In the genomic region with DNA sequence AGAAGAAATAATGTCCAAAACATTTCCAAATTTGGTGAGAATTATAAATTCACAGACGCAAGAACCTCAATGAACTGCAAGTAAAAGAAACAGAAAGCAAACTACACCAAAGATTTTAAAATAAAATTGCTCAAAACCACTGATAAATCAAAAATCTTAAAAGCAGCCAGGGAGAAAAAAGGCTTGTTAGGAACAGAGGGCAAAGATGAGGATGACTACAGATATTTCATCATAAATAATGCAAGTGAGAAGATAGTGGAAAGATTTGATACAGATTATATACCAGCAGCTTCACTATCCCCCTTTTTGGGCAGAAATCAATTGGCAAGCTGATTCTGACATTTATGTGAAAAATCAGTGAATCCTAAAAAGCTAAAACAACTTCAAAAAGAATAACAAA, we compare ENCODE assay signal across 17 cellular contexts. TPM values are rescaled to one million over a fixed set of nuclear protein-coding genes. Genes with fewer than 3 reads are reported as not detected.
DNase-seq lines count a peak whose midpoint lies in the region; ATAC-seq and TF ChIP-seq lines count a peak whose summit lies in the region.
"Had no signal": no experiment of that assay in that cellular context is flagged by ENCODE, and none has a peak within 500 bp of the region (broad histone marks: within the 10 kb centered on the region; RNA-seq: fewer than 3 reads in every experiment).

No MANE protein-coding gene starts in this region.

- H3K27ac ChIP-seq in HEK293 (ENCODE audit: extremely low read depth, low read depth, low read length) (no peak overlapping the region), right lobe of liver (no peak overlapping the region)
- H3K27ac ChIP-seq: 22Rv1; A549; BLaER1 treated with 17β-estradiol and CSF1 and Interleukin-3, amounts not matched to agents 10 nM and 100 nM; C4-2B had no signal

- H3K36me3 ChIP-seq in HEK293 (ENCODE audit: control insufficient read depth in 2 of 2, insufficient read depth in 1 of 2, low read length in 2 of 2) (no peaks in the 10 kb centered on the region), right lobe of liver (no peaks in the 10 kb centered on the region)
- H3K36me3 ChIP-seq: BLaER1 treated with 17β-estradiol and CSF1 and Interleukin-3, amounts not matched to agents 10 nM and 100 nM had no signal

- H3K4me3 ChIP-seq in HEK293 (ENCODE audit: low read depth, low read length) (no peak overlapping the region), right lobe of liver (no peak overlapping the region)
- H3K4me3 ChIP-seq: A549; BLaER1 treated with 17β-estradiol and CSF1 and Interleukin-3, amounts not matched to agents 10 nM and 100 nM had no signal

- no peak for ATAC-seq in right lobe of liver
- ATAC-seq: A549; CD8-positive, alpha-beta T cell had no signal

- intact Hi-C loops in right lobe of liver (cut with DNase I), result no loop called here

- TF ChIP-seq CTCF in HEK293 (tag by site-specific recombination; IDR thresholded peaks at IDR 0.05) (no peak), right lobe of liver (IDR thresholded peaks at IDR 0.05) (no peak)

- H3K9me3 ChIP-seq in HEK293 (ENCODE audit: control insufficient read depth, insufficient read depth, low read depth, low read length) (no peaks in the 10 kb centered on the region), right lobe of liver (peaks cover 0 to 5% (median 0%) of the 10 kb centered on the region in 4 donors)
- H3K9me3 ChIP-seq: A549, Caco-2 had no signal

- H3K4me1 ChIP-seq in HEK293 (ENCODE audit: control insufficient read depth, insufficient read depth, low read length) (no peaks in the 10 kb centered on the region), right lobe of liver (peaks cover 0 to 4% (median 0%) of the 10 kb centered on the region in 4 donors)
- H3K4me1 ChIP-seq: A549; BLaER1 treated with 17β-estradiol and CSF1 and Interleukin-3, amounts not matched to agents 10 nM and 100 nM; Caco-2 had no signal

- CTCF ChIA-PET in HEK293 (lab: Yijun Ruan, JAX), result no interaction called here

- peak; percentile 15 for DNase-seq in DMS53 (lab: John Stamatoyannopoulos, UW)
- DNase-seq in DMS53 treated with DMSO at 0.1 percent for 48 hours (lab: John Stamatoyannopoulos, UW; ENCODE audit: unreplicated experiment), result no peak
- peak; percentile 5 for DNase-seq in NCI-H2171 treated with DMSO at 0.1 percent for 48 hours (lab: John Stamatoyannopoulos, UW)
- DNase-seq in NCI-H2171 (lab: John Stamatoyannopoulos, UW), result no peak
- no peak for DNase-seq in right lobe of liver
- DNase-seq: AML-193; Caco-2; Calu3; CD4-positive, alpha-beta T cell; CD8-positive, alpha-beta T cell; GF-D8 had no signal

- TF ChIP-seq POLR2A in right lobe of liver (IDR thresholded peaks at IDR 0.05), result no peak

- H3K27me3 ChIP-seq in right lobe of liver, result no peaks in the 10 kb centered on the region
- H3K27me3 ChIP-seq: BLaER1 treated with 17β-estradiol and CSF1 and Interleukin-3, amounts not matched to agents 10 nM and 100 nM had no signal

- POLR2A ChIA-PET in HEK293 (lab: Yijun Ruan, JAX), result no interaction called here

- 83% methylated on average over 1 of the region's 1 CpG for WGBS in right lobe of liver (ENCODE audit: insufficient coverage, low coverage, low lambda C conversion rate, missing lambda C conversion rate)

TF ChIP-seq in HEK293, 187 proteins besides CTCF, POLR2A, EP300 and RAD21 (continues in another document):
- peak; percentile 20; the same call in 1 of the 2 replicates for TF ChIP-seq ZNF549 (tag by site-specific recombination; IDR thresholded peaks at IDR 0.05)
- no peak for TF ChIP-seq ZNF621 (tag by site-specific recombination; IDR thresholded peaks at IDR 0.05)
- no peak for TF ChIP-seq SP7 (tag by site-specific recombination; IDR thresholded peaks at IDR 0.05)
- TF ChIP-seq ZNF791 (tag by site-specific recombination; IDR thresholded peaks at IDR 0.05), result no peak
- no peak for TF ChIP-seq GLI2 (tag by site-specific recombination; IDR thresholded peaks at IDR 0.05; ENCODE audit: borderline replicate concordance, low read depth)
- no peak for TF ChIP-seq ZNF433 (tag by site-specific recombination; IDR thresholded peaks at IDR 0.05; ENCODE audit: low read depth)
- no peak for TF ChIP-seq ZNF513 (tag by site-specific recombination; IDR thresholded peaks at IDR 0.05)
- TF ChIP-seq, protein P1, sequence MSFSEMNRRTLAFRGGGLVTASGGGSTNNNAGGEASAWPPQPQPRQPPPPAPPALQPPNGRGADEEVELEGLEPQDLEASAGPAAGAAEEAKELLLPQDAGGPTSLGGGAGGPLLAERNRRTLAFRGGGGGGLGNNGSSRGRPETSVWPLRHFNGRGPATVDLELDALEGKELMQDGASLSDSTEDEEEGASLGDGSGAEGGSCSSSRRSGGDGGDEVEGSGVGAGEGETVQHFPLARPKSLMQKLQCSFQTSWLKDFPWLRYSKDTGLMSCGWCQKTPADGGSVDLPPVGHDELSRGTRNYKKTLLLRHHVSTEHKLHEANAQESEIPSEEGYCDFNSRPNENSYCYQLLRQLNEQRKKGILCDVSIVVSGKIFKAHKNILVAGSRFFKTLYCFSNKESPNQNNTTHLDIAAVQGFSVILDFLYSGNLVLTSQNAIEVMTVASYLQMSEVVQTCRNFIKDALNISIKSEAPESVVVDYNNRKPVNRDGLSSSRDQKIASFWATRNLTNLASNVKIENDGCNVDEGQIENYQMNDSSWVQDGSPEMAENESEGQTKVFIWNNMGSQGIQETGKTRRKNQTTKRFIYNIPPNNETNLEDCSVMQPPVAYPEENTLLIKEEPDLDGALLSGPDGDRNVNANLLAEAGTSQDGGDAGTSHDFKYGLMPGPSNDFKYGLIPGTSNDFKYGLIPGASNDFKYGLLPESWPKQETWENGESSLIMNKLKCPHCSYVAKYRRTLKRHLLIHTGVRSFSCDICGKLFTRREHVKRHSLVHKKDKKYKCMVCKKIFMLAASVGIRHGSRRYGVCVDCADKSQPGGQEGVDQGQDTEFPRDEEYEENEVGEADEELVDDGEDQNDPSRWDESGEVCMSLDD (tag by site-specific recombination; IDR thresholded peaks at IDR 0.05), result no peak
- TF ChIP-seq SETDB1 (IDR thresholded peaks at IDR 0.05; ENCODE audit: insufficient read length, low read length), result peak; percentile 92
- peak; percentile 98 for TF ChIP-seq TRIM28 (IDR thresholded peaks at IDR 0.05; ENCODE audit: borderline replicate concordance, low read length)
- TF ChIP-seq, protein P2, sequence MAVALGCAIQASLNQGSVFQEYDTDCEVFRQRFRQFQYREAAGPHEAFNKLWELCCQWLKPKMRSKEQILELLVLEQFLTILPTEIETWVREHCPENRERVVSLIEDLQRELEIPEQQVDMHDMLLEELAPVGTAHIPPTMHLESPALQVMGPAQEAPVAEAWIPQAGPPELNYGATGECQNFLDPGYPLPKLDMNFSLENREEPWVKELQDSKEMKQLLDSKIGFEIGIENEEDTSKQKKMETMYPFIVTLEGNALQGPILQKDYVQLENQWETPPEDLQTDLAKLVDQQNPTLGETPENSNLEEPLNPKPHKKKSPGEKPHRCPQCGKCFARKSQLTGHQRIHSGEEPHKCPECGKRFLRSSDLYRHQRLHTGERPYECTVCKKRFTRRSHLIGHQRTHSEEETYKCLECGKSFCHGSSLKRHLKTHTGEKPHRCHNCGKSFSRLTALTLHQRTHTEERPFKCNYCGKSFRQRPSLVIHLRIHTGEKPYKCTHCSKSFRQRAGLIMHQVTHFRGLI (tag by site-specific recombination; IDR thresholded peaks at IDR 0.05), result no peak
- TF ChIP-seq ZNF37A (tag by site-specific recombination; IDR thresholded peaks at IDR 0.05), result no peak
- no peak for TF ChIP-seq ZNF707 (tag by site-specific recombination; IDR thresholded peaks at IDR 0.05)
- TF ChIP-seq ZNF391 (tag by site-specific recombination; IDR thresholded peaks at IDR 0.05; ENCODE audit: borderline replicate concordance, low read depth), result no peak
- no peak for TF ChIP-seq SALL2 (tag by site-specific recombination; IDR thresholded peaks at IDR 0.05; ENCODE audit: borderline replicate concordance)
- no peak for TF ChIP-seq ZNF626 (tag by site-specific recombination; IDR thresholded peaks at IDR 0.05)
- TF ChIP-seq ZNF138 (tag by site-specific recombination; IDR thresholded peaks at IDR 0.05; ENCODE audit: borderline replicate concordance), result no peak
- TF ChIP-seq ZIC2 (tag by site-specific recombination; IDR thresholded peaks at IDR 0.05), result no peak
- peak; percentile 75; the same call in 1 of the 2 replicates for TF ChIP-seq ZNF211 (tag by site-specific recombination; IDR thresholded peaks at IDR 0.05; ENCODE audit: low read depth)
- TF ChIP-seq, protein P3, sequence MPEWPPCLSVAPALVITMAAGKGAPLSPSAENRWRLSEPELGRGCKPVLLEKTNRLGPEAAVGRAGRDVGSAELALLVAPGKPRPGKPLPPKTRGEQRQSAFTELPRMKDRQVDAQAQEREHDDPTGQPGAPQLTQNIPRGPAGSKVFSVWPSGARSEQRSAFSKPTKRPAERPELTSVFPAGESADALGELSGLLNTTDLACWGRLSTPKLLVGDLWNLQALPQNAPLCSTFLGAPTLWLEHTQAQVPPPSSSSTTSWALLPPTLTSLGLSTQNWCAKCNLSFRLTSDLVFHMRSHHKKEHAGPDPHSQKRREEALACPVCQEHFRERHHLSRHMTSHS (tag by site-specific recombination; IDR thresholded peaks at IDR 0.05), result no peak

RNA-seq across cellular contexts. Expression of gene ASXL3, which starts 10.3 kb away (rescaled TPM):
- total RNA-seq in right lobe of liver, result 1 to 10 TPM in 3 of 6 experiments, under 1 TPM in 3; 0.12 to 4.0 (median 1.3) TPM
- total RNA-seq: A172; CD4-positive, alpha-beta T cell; CD8-positive, alpha-beta T cell had no signal

Comparison
In these comparisons a context has a peak if more than half of its experiments do, and no peak if none do; other contexts are left out.
1. DNase-seq: peak in DMS53 (single experiment) and NCI-H2171 treated with DMSO at 0.1 percent for 48 hours (single experiment); none in DMS53 treated with DMSO at 0.1 percent for 48 hours (single experiment), NCI-H2171 (single experiment) and right lobe of liver (0 of 3).